In genomic region chr19:11279505-11280236, GRCh38 we compare ENCODE assay signal across 13 cellular contexts. TPM values are rescaled to one million over a fixed set of nuclear protein-coding genes. Genes with fewer than 3 reads are reported as not detected.
DNase-seq lines count a peak whose midpoint lies in the region; ATAC-seq and TF ChIP-seq lines count a peak whose summit lies in the region.
"Had no signal": no experiment of that assay in that cellular context is flagged by ENCODE, and none has a peak within 500 bp of the region (broad histone marks: within the 10 kb centered on the region; RNA-seq: fewer than 3 reads in every experiment).

No MANE protein-coding gene starts in this region.

- H3K27ac ChIP-seq in RWPE1, result no peak overlapping the region
- H3K27ac ChIP-seq: psoas muscle had no signal

- peaks cover 13% of the 10 kb centered on the region for H3K4me1 Mint-ChIP-seq in activated T-cell treated with anti-CD3 and anti-CD28 coated beads, Interleukin-2, amount 50 U/mL, for 72 hours (ENCODE audit: low read depth)
- H3K4me1 Mint-ChIP-seq in natural killer cell treated with Interleukin-12 subunit alpha and Interleukin-12 subunit beta and Interleukin-15 and Interleukin-18, amount 100 ng/mL, for 72 hours (ENCODE audit: low read depth in 2 of 2), result peaks cover 7 to 9% of the 10 kb centered on the region in 2 donors

- peaks cover 40% of the 10 kb centered on the region for H3K27me3 Mint-ChIP-seq in activated T-cell treated with anti-CD3 and anti-CD28 coated beads, Interleukin-2, amount 50 U/mL, for 72 hours (ENCODE audit: low read depth)
- H3K27me3 Mint-ChIP-seq in natural killer cell treated with Interleukin-12 subunit alpha and Interleukin-12 subunit beta and Interleukin-15 and Interleukin-18, amount 100 ng/mL, for 72 hours, result peaks cover 23 to 25% of the 10 kb centered on the region in 2 donors

- ATAC-seq in activated T-cell treated with anti-CD3 and anti-CD28 coated beads, Interleukin-2, amount 50 U/mL, for 72 hours (replicated peaks in 1 of 2), result peak; percentile 60 to 82
- ATAC-seq in natural killer cell treated with Interleukin-12 subunit alpha and Interleukin-12 subunit beta and Interleukin-15 and Interleukin-18, amount 100 ng/mL, for 72 hours, result peak; percentile 87 to 90
- ATAC-seq: psoas muscle had no signal

- CTCF ChIA-PET in RWPE1 (lab: Yijun Ruan, JAX), result interaction anchor here (0.7 to 1.2 kb wide), 3 partner anchors 9 to 155 kb away, joined by 3 to 7 read pairs (median 3); partner anchors contain the start of gene ODAD3

- H3K9me3 Mint-ChIP-seq in activated T-cell treated with anti-CD3 and anti-CD28 coated beads, Interleukin-2, amount 50 U/mL, for 72 hours, result peaks cover 0 to 3% of the 10 kb centered on the region in 2 donors
- no peaks in the 10 kb centered on the region for H3K9me3 Mint-ChIP-seq in natural killer cell treated with Interleukin-12 subunit alpha and Interleukin-12 subunit beta and Interleukin-15 and Interleukin-18, amount 100 ng/mL, for 72 hours

- no peak for TF ChIP-seq CTCF in RWPE1 (conservative IDR thresholded peaks at IDR 0.05; ENCODE audit: low read depth)

- H3K36me3 Mint-ChIP-seq in activated T-cell treated with anti-CD3 and anti-CD28 coated beads, Interleukin-2, amount 50 U/mL, for 72 hours (ENCODE audit: insufficient read depth in 2 of 2), result peaks cover 3 to 4% of the 10 kb centered on the region in 2 donors
- no peaks in the 10 kb centered on the region for H3K36me3 Mint-ChIP-seq in natural killer cell treated with Interleukin-12 subunit alpha and Interleukin-12 subunit beta and Interleukin-15 and Interleukin-18, amount 100 ng/mL, for 72 hours

- H3K4me3 Mint-ChIP-seq in activated T-cell treated with anti-CD3 and anti-CD28 coated beads, Interleukin-2, amount 50 U/mL, for 72 hours, result peak overlapping the region; percentile 64
- peak overlapping the region; percentile 63 for H3K4me3 Mint-ChIP-seq in natural killer cell treated with Interleukin-12 subunit alpha and Interleukin-12 subunit beta and Interleukin-15 and Interleukin-18, amount 100 ng/mL, for 72 hours

- peak; percentile 29 for DNase-seq in NK-92 treated with Interleukin-12 subunit alpha and Interleukin-12 subunit beta, amount 100 ng/mL, for 24 hours (lab: John Stamatoyannopoulos, UW)
- DNase-seq in NK-92 (lab: John Stamatoyannopoulos, UW; ENCODE audit: unreplicated experiment) (no peak), NOMO-1 (lab: John Stamatoyannopoulos, UW; ENCODE audit: unreplicated experiment in 2 of 2) (peak; percentile 70 to 75), middle frontal gyrus (ENCODE audit: extremely low spot score, low spot score) (no peak), RWPE1 (ENCODE audit: low spot score) (no peak), mucosa of gallbladder (ENCODE audit: low spot score) (no peak)
- peak; percentile 19 to 30 for DNase-seq in activated T-cell treated with anti-CD3 and anti-CD28 coated beads, Interleukin-2, amount 50 U/mL, for 72 hours
- DNase-seq in natural killer cell treated with Interleukin-12 subunit alpha and Interleukin-12 subunit beta and Interleukin-15 and Interleukin-18, amount 100 ng/mL, for 72 hours (ENCODE audit: low spot score), result peak; percentile 77
- DNase-seq: ACHN, caudate nucleus, NCI-H1105, psoas muscle, T1000 had no signal

- peak overlapping the region; percentile 44 for H3K27ac Mint-ChIP-seq in activated T-cell treated with anti-CD3 and anti-CD28 coated beads, Interleukin-2, amount 50 U/mL, for 72 hours
- H3K27ac Mint-ChIP-seq in natural killer cell treated with Interleukin-12 subunit alpha and Interleukin-12 subunit beta and Interleukin-15 and Interleukin-18, amount 100 ng/mL, for 72 hours, result peak overlapping the region in 1 of 2 donors; percentile 58

- POLR2A ChIA-PET in RWPE1 (lab: Yijun Ruan, JAX; ENCODE audit: low non-redundant PET), result no interaction called here

RNA-seq across cellular contexts. Expression of gene TSPAN16, which starts 16.3 kb away (rescaled TPM):
- not detected for total RNA-seq in activated T-cell treated with anti-CD3 and anti-CD28 coated beads, Interleukin-2, amount 50 U/mL, for 72 hours
- total RNA-seq in natural killer cell treated with Interleukin-12 subunit alpha and Interleukin-12 subunit beta and Interleukin-15 and Interleukin-18, amount 100 ng/mL, for 72 hours, result not detected
- not detected for total RNA-seq in mucosa of gallbladder
- total RNA-seq: psoas muscle had no signal

RNA-seq across cellular contexts. Expression of gene DOCK6, which starts 17.3 kb away (rescaled TPM):
- total RNA-seq in activated T-cell treated with anti-CD3 and anti-CD28 coated beads, Interleukin-2, amount 50 U/mL, for 72 hours, result 1 to 10 TPM; 8.4 to 9.1 TPM
- 1 to 10 TPM; 1.7 to 2.6 TPM for total RNA-seq in natural killer cell treated with Interleukin-12 subunit alpha and Interleukin-12 subunit beta and Interleukin-15 and Interleukin-18, amount 100 ng/mL, for 72 hours
- total RNA-seq in mucosa of gallbladder, result 102 TPM

RNA-seq across cellular contexts. Expression of gene ANGPTL8, which starts 40.3 kb away (rescaled TPM):
- not detected for total RNA-seq in activated T-cell treated with anti-CD3 and anti-CD28 coated beads, Interleukin-2, amount 50 U/mL, for 72 hours
- not detected for total RNA-seq in natural killer cell treated with Interleukin-12 subunit alpha and Interleukin-12 subunit beta and Interleukin-15 and Interleukin-18, amount 100 ng/mL, for 72 hours
- total RNA-seq in mucosa of gallbladder, result 0.95 TPM

RNA-seq across cellular contexts. Expression of gene RAB3D, which starts 59.8 kb away (rescaled TPM):
- 10 to 100 TPM; 13.3 to 16.8 TPM for total RNA-seq in activated T-cell treated with anti-CD3 and anti-CD28 coated beads, Interleukin-2, amount 50 U/mL, for 72 hours
- 10 to 100 TPM; 17.5 to 33.4 TPM for total RNA-seq in natural killer cell treated with Interleukin-12 subunit alpha and Interleukin-12 subunit beta and Interleukin-15 and Interleukin-18, amount 100 ng/mL, for 72 hours
- 41.9 TPM for total RNA-seq in mucosa of gallbladder

Comparison
In these comparisons a context has a peak if more than half of its experiments do, and no peak if none do; other contexts are left out.
1. DNase-seq: peak in NK-92 treated with Interleukin-12 subunit alpha and Interleukin-12 subunit beta, amount 100 ng/mL, for 24 hours (single experiment), NOMO-1 (2 of 2), activated T-cell treated with anti-CD3 and anti-CD28 coated beads, Interleukin-2, amount 50 U/mL, for 72 hours (2 of 2) and natural killer cell treated with Interleukin-12 subunit alpha and Interleukin-12 subunit beta and Interleukin-15 and Interleukin-18, amount 100 ng/mL, for 72 hours (single experiment); none in NK-92 (single experiment), middle frontal gyrus (single experiment), RWPE1 (single experiment) and mucosa of gallbladder (single experiment).
2. RNA of gene DOCK6, which starts 17.3 kb away (total RNA-seq): 102 TPM in mucosa of gallbladder (single experiment); 8.4 to 9.1 TPM in activated T-cell treated with anti-CD3 and anti-CD28 coated beads, Interleukin-2, amount 50 U/mL, for 72 hours and 1.7 to 2.6 TPM in natural killer cell treated with Interleukin-12 subunit alpha and Interleukin-12 subunit beta and Interleukin-15 and Interleukin-18, amount 100 ng/mL, for 72 hours; every median in the first group is over 10 times any median in the second.